Comparison of ENCODE assay signal across 8 cellular contexts in the genomic region with DNA sequence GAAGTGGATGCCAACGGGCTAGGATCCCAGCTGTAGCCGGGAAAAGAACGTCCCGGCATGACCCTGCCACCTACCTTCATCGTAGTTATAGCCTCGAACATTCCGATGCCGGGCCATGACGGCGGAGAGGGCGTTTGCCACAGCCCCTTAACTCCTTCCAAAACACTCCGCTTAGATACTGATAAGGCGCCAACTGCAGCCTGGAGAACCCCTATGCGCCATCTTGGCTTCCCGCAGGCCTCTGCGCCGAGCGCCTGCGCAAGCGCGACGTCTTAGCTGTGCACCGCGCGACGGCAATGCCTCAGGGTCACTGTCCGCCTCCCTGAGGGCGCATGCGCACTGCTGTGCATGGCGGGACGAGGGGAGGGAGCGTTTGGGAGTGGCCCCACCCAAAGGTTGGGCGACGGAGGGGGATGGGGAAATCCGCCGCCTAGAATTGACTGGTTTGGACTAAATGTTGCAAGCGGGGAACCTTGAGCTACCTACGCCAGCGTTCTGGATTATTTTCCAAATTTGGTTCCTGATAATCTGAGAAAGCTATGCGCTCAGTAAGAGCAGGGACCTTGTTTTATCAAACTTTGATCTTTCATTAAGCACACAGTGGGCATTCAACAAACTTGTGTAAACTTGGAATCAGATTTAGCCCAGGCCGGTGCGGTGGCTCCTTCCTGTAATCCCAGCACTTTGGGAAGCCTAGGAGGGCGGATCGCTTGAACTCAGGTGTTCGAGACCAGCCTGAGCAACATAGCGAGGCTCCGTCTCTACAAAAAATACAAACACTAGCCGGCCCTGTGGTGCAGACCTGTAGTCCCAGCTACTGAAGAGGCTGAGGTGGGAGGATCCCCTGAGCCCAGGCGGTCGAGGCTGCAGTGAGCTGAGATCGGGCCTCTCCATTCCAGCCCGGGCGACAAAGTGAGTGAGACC. TPM values are rescaled to one million over a fixed set of nuclear protein-coding genes. Genes with fewer than 3 reads are reported as not detected.
DNase-seq lines count a peak whose midpoint lies in the region; ATAC-seq, FAIRE-seq and TF ChIP-seq lines count a peak whose summit lies in the region.

A gene (minus strand): TSS at position 248 of the 924 bp plus-strand sequence. CDS start 131 bp downstream, at position 117.

- H3K27ac Mint-ChIP-seq in naive thymus-derived CD8-positive, alpha-beta T cell, result peak within 1 kb of the TSS; percentile 95 to 100 (median 99)

- H3K27me3 Mint-ChIP-seq in naive thymus-derived CD8-positive, alpha-beta T cell, result no peaks in the 10 kb centered on the region

- peak within 1 kb of the TSS; percentile 94 for H3K9ac ChIP-seq in Loucy (ENCODE audit: low read depth, low read length, poor library complexity, severe bottlenecking)

- H3K79me2 ChIP-seq in Loucy (ENCODE audit: insufficient read depth, low read length), result peaks cover 47% of the 10 kb centered on the region

- H3K36me3 Mint-ChIP-seq in naive thymus-derived CD8-positive, alpha-beta T cell, result peaks cover 0 to 9% (median 2%) of the 10 kb centered on the region in 3 donors

- H3K4me3 Mint-ChIP-seq in naive thymus-derived CD8-positive, alpha-beta T cell, result peak within 1 kb of the TSS; percentile 90 to 100 (median 98)

- TF ChIP-seq CTCF in Loucy (conservative IDR thresholded peaks at IDR 0.05; ENCODE audit: low read length) (no peak), fibroblast of mammary gland (conservative IDR thresholded peaks at IDR 0.05; ENCODE audit: control insufficient read depth, insufficient read depth, low read depth, low read length) (no peak)

- peaks cover 44% of the 10 kb centered on the region for H3K4me1 ChIP-seq in Loucy (ENCODE audit: insufficient read depth, low read length, poor library complexity, severe bottlenecking)

- TF ChIP-seq POLR2A in H54 (IDR thresholded peaks at IDR 0.05; ENCODE audit: low read depth, low read length), result peak; percentile 82; the same call in 1 of the 2 replicates
- peak; percentile 97 for TF ChIP-seq POLR2A in Raji (IDR thresholded peaks at IDR 0.05; ENCODE audit: insufficient read depth, low read depth, low read length)

- H3K4me3 ChIP-seq in Loucy (ENCODE audit: low read length, poor library complexity, severe bottlenecking) (peak within 1 kb of the TSS; percentile 99), fibroblast of mammary gland (ENCODE audit: control insufficient read depth, low read depth, low read length) (peak within 1 kb of the TSS; percentile 85)

- peak; percentile 97 to 98 for ATAC-seq in naive thymus-derived CD8-positive, alpha-beta T cell

- peak within 1 kb of the TSS; percentile 97 for H3K4me2 ChIP-seq in Loucy (ENCODE audit: low read depth, low read length, poor library complexity, severe bottlenecking)

- H2AFZ ChIP-seq in Loucy (ENCODE audit: low read length), result peak within 1 kb of the TSS; percentile 84

- peaks cover 40% of the 10 kb centered on the region for H4K20me1 ChIP-seq in Loucy (ENCODE audit: insufficient read depth, low read length, poor library complexity, severe bottlenecking)

- FAIRE-seq in H54 (lab: Jason Lieb, UNC), result peak; percentile 85

- no peaks in the 10 kb centered on the region for H3K9me2 ChIP-seq in Loucy (replicated peaks; ENCODE audit: low read depth, low read length)

- H3F3A ChIP-seq in Loucy (ENCODE audit: low read depth), result no peaks in the 10 kb centered on the region; the same call in 1 of the 2 replicates

- no peaks in the 10 kb centered on the region for H3K9me3 ChIP-seq in Loucy (ENCODE audit: insufficient read depth, low read depth, low read length)

- H3K36me3 ChIP-seq in Loucy (ENCODE audit: insufficient read depth, low read length), result no peaks in the 10 kb centered on the region; the same call in 1 of the 2 replicates

- DNase-seq in EL (peak; percentile 98), H54 (ENCODE audit: insufficient read length, low spot score) (peak; percentile 72), fibroblast of mammary gland (ENCODE audit: low read depth) (peak; percentile 98)
- DNase-seq in activated T-helper 9 cell treated with anti-CD3 and anti-CD28 coated beads, Interleukin-2, amount 50 U/mL, for 16 hours (ENCODE audit: low read depth), result peak; percentile 96
- peak; percentile 90 to 98 (median 96) for DNase-seq in naive thymus-derived CD8-positive, alpha-beta T cell
- DNase-seq in stimulated activated naive CD4-positive, alpha-beta T cell (lab: John Stamatoyannopoulos, UW), result peak; percentile 87 to 97 (median 95)

- no peaks in the 10 kb centered on the region for H3K27me3 ChIP-seq in Loucy (ENCODE audit: insufficient read depth, low read length, poor library complexity, severe bottlenecking)

- POLR2A ChIA-PET in naive thymus-derived CD8-positive, alpha-beta T cell (lab: Charles Lee), result interaction anchor here (0.6 to 4.5 kb wide), 29 partner anchors 9 to 1235 kb away, joined by 3 to 48 read pairs (median 6); a partner anchor contains a TSS

- H3K4me1 Mint-ChIP-seq in naive thymus-derived CD8-positive, alpha-beta T cell, result peaks cover 24 to 44% (median 38%) of the 10 kb centered on the region in 4 donors

- no peaks in the 10 kb centered on the region for H3K9me3 Mint-ChIP-seq in naive thymus-derived CD8-positive, alpha-beta T cell

RNA-seq across cellular contexts. Expression of the gene that starts here (rescaled TPM):
- 10 to 100 TPM; 87.0 to 96.9 TPM for total RNA-seq in naive thymus-derived CD8-positive, alpha-beta T cell
- polyA plus RNA-seq in naive thymus-derived CD8-positive, alpha-beta T cell, result 10 to 100 TPM; 71.1 to 78.2 (median 71.9) TPM

Comparison
In these comparisons a context has a peak if more than half of its experiments do, and no peak if none do; other contexts are left out.
1. Peak in every context shown above with its lines: DNase-seq, ATAC-seq and H3K4me3 ChIP-seq.